8 cellular contexts compared by ENCODE assay signal in genomic region chr1:173824315-173825081, GRCh38. TPM values are rescaled to one million over a fixed set of nuclear protein-coding genes. Genes with fewer than 3 reads are reported as not detected.
DNase-seq lines count a peak whose midpoint lies in the region; ATAC-seq and TF ChIP-seq lines count a peak whose summit lies in the region.

CENPL (minus strand) TSS chr1:173824883; CDS start chr1:173811299, 13,584 bp downstream.
DARS2 (plus strand) TSS chr1:173824673; CDS start chr1:173825230, 557 bp downstream.

- peak; percentile 85 for ATAC-seq in HG02885 (IDR thresholded peaks at IDR 0.05; ENCODE audit: poor library complexity, unreplicated experiment)
- peak; percentile 92 for ATAC-seq in T-helper 17 cell
- peak; percentile 97 to 99 for ATAC-seq in left cardiac atrium

- no peaks in the 10 kb centered on the region for H3K9me3 ChIP-seq in T-helper 17 cell (ENCODE audit: control insufficient read depth, low read length, poor library complexity, severe bottlenecking)

- peak within 1 kb of the TSS; percentile 65 for H3K4me3 ChIP-seq in urinary bladder (ENCODE audit: low read depth, low read length)

- H3K27ac Mint-ChIP-seq in T-helper 17 cell (peak within 1 kb of the TSS; percentile 96), progenitor cell of endocrine pancreas (peak within 1 kb of the TSS; percentile 99)

- H3K27ac ChIP-seq in urinary bladder (ENCODE audit: low read depth): peak within 1 kb of the TSS; percentile 66

- WGBS in urinary bladder: under 1% methylated on average over 55 of the region's 55 CpGs

- intact Hi-C loops in left cardiac atrium (cut with DNase I): loop anchor here (2.0 to 10.0 kb wide), 3 partner anchors 347 to 404 kb away; partner anchors contain the start of gene PRDX6 (in 1 of the 2)

- H3K27me3 Mint-ChIP-seq in T-helper 17 cell: no peaks in the 10 kb centered on the region
- no peaks in the 10 kb centered on the region for H3K27me3 Mint-ChIP-seq in progenitor cell of endocrine pancreas

- no peaks in the 10 kb centered on the region for H3K36me3 ChIP-seq in urinary bladder (ENCODE audit: insufficient read depth)

- TF ChIP-seq POLR2A in GM15510 (IDR thresholded peaks at IDR 0.05; ENCODE audit: borderline replicate concordance, extremely low read depth, insufficient read length): peak; percentile 57

- TF ChIP-seq CTCF in progenitor cell of endocrine pancreas (IDR thresholded peaks at IDR 0.05; ENCODE audit: unreplicated experiment): no peak

- DNase-seq in NCI-H1694 treated with DMSO at 0.1 percent for 48 hours (lab: John Stamatoyannopoulos, UW): peak; percentile 99
- peak; percentile 74 to 83 (median 75) for DNase-seq in T-helper 17 cell
- DNase-seq in amygdala (lab: John Stamatoyannopoulos, UW): peak; percentile 66 to 99 (median 92)
- peak; percentile 98 for DNase-seq in left cardiac atrium
- peak; percentile 74 for DNase-seq in progenitor cell of endocrine pancreas (ENCODE audit: low spot score, unreplicated experiment)

- H3K9me3 Mint-ChIP-seq in progenitor cell of endocrine pancreas (ENCODE audit: low read depth): no peaks in the 10 kb centered on the region

- H3K36me3 Mint-ChIP-seq in T-helper 17 cell (ENCODE audit: low read depth) (peaks cover 6% of the 10 kb centered on the region), progenitor cell of endocrine pancreas (ENCODE audit: insufficient read depth) (no peaks in the 10 kb centered on the region)

- H3K4me1 ChIP-seq in urinary bladder (ENCODE audit: insufficient read depth): no peaks in the 10 kb centered on the region

- H3K4me3 Mint-ChIP-seq in T-helper 17 cell (peak within 1 kb of the TSS; percentile 99), progenitor cell of endocrine pancreas (ENCODE audit: low read depth) (peak within 1 kb of the TSS; percentile 96)

- peaks cover 35% of the 10 kb centered on the region for H3K4me1 Mint-ChIP-seq in T-helper 17 cell
- H3K4me1 Mint-ChIP-seq in progenitor cell of endocrine pancreas (ENCODE audit: low read depth): peaks cover 18% of the 10 kb centered on the region

RNA-seq across cellular contexts. Expression of gene CENPL, which starts in this region (rescaled TPM):
- total RNA-seq in T-helper 17 cell: 1 to 10 TPM; 4.7 to 7.1 TPM
- total RNA-seq in left cardiac atrium: 1 to 10 TPM; 4.3 to 4.9 TPM
- 11.6 and 12.0 TPM in 2 replicates for total RNA-seq in progenitor cell of endocrine pancreas
- 26.3 TPM for total RNA-seq in urinary bladder
- polyA plus RNA-seq in urinary bladder: 3.7 TPM

RNA-seq across cellular contexts. Expression of gene DARS2, which starts in this region (rescaled TPM):
- total RNA-seq in T-helper 17 cell (1 to 10 TPM; 4.0 to 5.3 TPM), left cardiac atrium (10 to 100 TPM; 13.1 to 13.2 TPM), progenitor cell of endocrine pancreas (20.2 and 21.1 TPM in 2 replicates), urinary bladder (17.0 TPM)
- polyA plus RNA-seq in urinary bladder: 6.5 TPM

Comparison
In these comparisons a context has a peak if more than half of its experiments do, and no peak if none do; other contexts are left out.
1. Peak in every context shown above with its lines: DNase-seq, ATAC-seq, H3K4me3 ChIP-seq and H3K27ac ChIP-seq.